8 cellular contexts compared by ENCODE assay signal in genomic region chr6:118968416-118968815, GRCh38. TPM values are rescaled to one million over a fixed set of nuclear protein-coding genes. Genes with fewer than 3 reads are reported as not detected.
DNase-seq lines count a peak whose midpoint lies in the region; ATAC-seq and TF ChIP-seq lines count a peak whose summit lies in the region.

No MANE protein-coding gene starts in this region.

- peaks cover 88% of the 10 kb centered on the region for H3K36me3 ChIP-seq in endodermal cell (ENCODE audit: control insufficient read depth, insufficient read depth, low read length)
- no peaks in the 10 kb centered on the region for H3K36me3 ChIP-seq in ovary

- H3K4me3 ChIP-seq in NB4 (ENCODE audit: low read depth, low read length): no peak overlapping the region
- no peak overlapping the region for H3K4me3 ChIP-seq in endodermal cell (ENCODE audit: low read length)
- H3K4me3 ChIP-seq in ovary: no peak overlapping the region

- H3K27ac ChIP-seq in endodermal cell (ENCODE audit: low read depth, low read length) (no peak overlapping the region), ovary (no peak overlapping the region)

- H3K36me3 Mint-ChIP-seq in endodermal cell (ENCODE audit: low read depth): peaks cover 55% of the 10 kb centered on the region

- DNase-seq in G401 (ENCODE audit: low spot score) (peak; percentile 35), NB4 (ENCODE audit: low read depth) (peak; percentile 26), endodermal cell (no peak), ovary (no peak), NCI-H2107 (lab: John Stamatoyannopoulos, UW) (no peak), NK-92 (lab: John Stamatoyannopoulos, UW; ENCODE audit: unreplicated experiment) (no peak)

- ATAC-seq in HG03045 (IDR thresholded peaks at IDR 0.05; ENCODE audit: unreplicated experiment) (no peak), GM19467 (IDR thresholded peaks at IDR 0.05; ENCODE audit: unreplicated experiment) (no peak)

- no peak for TF ChIP-seq POLR2A in NB4 (IDR thresholded peaks at IDR 0.05; ENCODE audit: extremely low read depth, insufficient read length)
- no peak for TF ChIP-seq POLR2A in ovary (IDR thresholded peaks at IDR 0.05)

- no peaks in the 10 kb centered on the region for H3K9me3 Mint-ChIP-seq in endodermal cell

- no peaks in the 10 kb centered on the region for H3K27me3 Mint-ChIP-seq in endodermal cell (ENCODE audit: insufficient read depth)

- no peak overlapping the region for H3K4me3 Mint-ChIP-seq in endodermal cell

- in situ Hi-C loops in G401 (cut with HindIII; ENCODE audit: low sequenced_read_pairs): no loop called here

- H3K27me3 ChIP-seq in endodermal cell (ENCODE audit: control insufficient read depth, insufficient read depth, low read length, poor library complexity, severe bottlenecking) (no peaks in the 10 kb centered on the region), ovary (no peaks in the 10 kb centered on the region)

- H3K4me1 ChIP-seq in endodermal cell (ENCODE audit: control insufficient read depth, insufficient read depth, low read length) (no peaks in the 10 kb centered on the region), ovary (ENCODE audit: insufficient read depth) (no peaks in the 10 kb centered on the region)

- intact Hi-C loops in ovary (cut with DNase I): loop anchor here in 3 of 4 donors (2.0 to 5.0 kb wide), 2 partner anchors 140 to 144 kb away; no protein-coding TSS in a partner anchor

- TF ChIP-seq CTCF in NB4 (IDR thresholded peaks at IDR 0.05; ENCODE audit: low read depth, low read length) (no peak), endodermal cell (conservative IDR thresholded peaks at IDR 0.05) (peak; percentile 67), ovary (IDR thresholded peaks at IDR 0.05) (peak in 2 of 3 donors; percentile 11 to 44)

- no peaks in the 10 kb centered on the region for H3K9me3 ChIP-seq in endodermal cell (ENCODE audit: control insufficient read depth, low read length)
- H3K9me3 ChIP-seq in ovary: no peaks in the 10 kb centered on the region

- TF ChIP-seq EP300 in ovary (IDR thresholded peaks at IDR 0.05): no peak

- H3K9ac ChIP-seq in endodermal cell (ENCODE audit: extremely low read depth, low read length, poor library complexity, severe bottlenecking): no peak overlapping the region

- H3K27ac Mint-ChIP-seq in endodermal cell: no peak overlapping the region

- 79 to 100% methylated on average over 1 to 2 of the region's 2 CpGs for WGBS in endodermal cell (ENCODE audit: insufficient coverage in 1 of 2, insufficient read length in 1 of 2), 2 experiments
- WGBS in ovary, 3 donors: 10 to 12% (median 10%) methylated on average over 2 of the region's 2 CpGs

- H3K4me1 Mint-ChIP-seq in endodermal cell: peaks cover 12% of the 10 kb centered on the region

RNA-seq across cellular contexts. Expression of gene MCM9, which starts 33.5 kb away (rescaled TPM):
- total RNA-seq in G401 (2014; rRNA removed; shearing (Covaris generic)): 12.5 and 23.4 TPM in 2 replicates
- total RNA-seq in endodermal cell (10 to 100 TPM; 17.8 to 21.2 TPM), ovary (10 to 100 TPM in 6 of 7 donors, 1 to 10 TPM in 1; 7.9 to 17.5 (median 11.6) TPM)
- 12.3 TPM for polyA plus RNA-seq in endodermal cell (2013, experiment 1 of 2)
- 11.7 TPM for polyA plus RNA-seq in endodermal cell (2013, experiment 2 of 2)
- polyA plus RNA-seq in ovary: 1 to 10 TPM; 5.5 to 6.7 TPM

Comparison
In these comparisons a context has a peak if more than half of its experiments do, and no peak if none do; other contexts are left out.
1. DNase-seq: peak in G401 (single experiment) and NB4 (single experiment); none in endodermal cell (single experiment), ovary (0 of 5), NCI-H2107 (single experiment) and NK-92 (single experiment).